Comparison of ENCODE assay signal across 1 cellular context in the genomic region with DNA sequence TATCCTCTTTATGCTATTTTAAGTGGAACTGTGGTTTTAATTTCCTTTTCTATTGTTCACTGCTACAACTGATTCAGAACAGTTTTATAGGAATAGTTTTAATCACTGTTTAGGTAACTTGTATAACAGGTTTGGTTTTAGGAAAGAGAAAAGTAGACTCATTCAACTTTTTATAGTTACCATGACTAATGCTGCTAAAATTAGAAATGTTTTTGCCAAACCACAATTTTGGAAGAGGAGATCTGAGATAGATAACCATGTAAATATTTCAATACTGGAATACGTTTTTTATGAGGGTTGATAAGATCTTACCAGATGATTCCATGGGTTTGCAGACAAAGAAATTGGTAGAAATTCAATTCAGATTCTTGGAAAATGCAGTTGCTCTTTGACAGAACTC.
TF ChIP-seq lines count a peak whose summit lies in the region.

No MANE protein-coding gene starts in this region.

TF ChIP-seq in SK-N-SH, 30 proteins besides CTCF, POLR2A, EP300 and RAD21 (continued from another document):
- TF ChIP-seq, protein P1, sequence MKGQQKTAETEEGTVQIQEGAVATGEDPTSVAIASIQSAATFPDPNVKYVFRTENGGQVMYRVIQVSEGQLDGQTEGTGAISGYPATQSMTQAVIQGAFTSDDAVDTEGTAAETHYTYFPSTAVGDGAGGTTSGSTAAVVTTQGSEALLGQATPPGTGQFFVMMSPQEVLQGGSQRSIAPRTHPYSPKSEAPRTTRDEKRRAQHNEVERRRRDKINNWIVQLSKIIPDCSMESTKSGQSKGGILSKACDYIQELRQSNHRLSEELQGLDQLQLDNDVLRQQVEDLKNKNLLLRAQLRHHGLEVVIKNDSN (IDR thresholded peaks at IDR 0.05; ENCODE audit: borderline replicate concordance, low read depth) = no peak
- TF ChIP-seq RCOR1 (IDR thresholded peaks at IDR 0.05; ENCODE audit: low read length) (no peak), TCF12 (IDR thresholded peaks at IDR 0.05) (peak; percentile 93), CHD2 (IDR thresholded peaks at IDR 0.05; ENCODE audit: low read length, partially characterized antibody) (no peak), MEF2A (IDR thresholded peaks at IDR 0.05; ENCODE audit: borderline replicate concordance, low read depth) (peak; percentile 98), SIN3A (IDR thresholded peaks at IDR 0.05; ENCODE audit: borderline replicate concordance, low read depth, low read length) (no peak), YY1 (IDR thresholded peaks at IDR 0.05; ENCODE audit: low read depth) (no peak), ELF1 (IDR thresholded peaks at IDR 0.05) (no peak), FOSL2 (IDR thresholded peaks at IDR 0.05; ENCODE audit: borderline replicate concordance, low read depth) (peak; percentile 86; the same call in 1 of the 2 replicates), EZH2phosphoT487 (IDR thresholded peaks at IDR 0.05; ENCODE audit: borderline replicate concordance, low read depth) (no peak), GABPA (IDR thresholded peaks at IDR 0.05; ENCODE audit: low read depth) (no peak), NRF1 (IDR thresholded peaks at IDR 0.05; ENCODE audit: low read depth, low read length) (no peak)
- TF ChIP-seq, protein P2, sequence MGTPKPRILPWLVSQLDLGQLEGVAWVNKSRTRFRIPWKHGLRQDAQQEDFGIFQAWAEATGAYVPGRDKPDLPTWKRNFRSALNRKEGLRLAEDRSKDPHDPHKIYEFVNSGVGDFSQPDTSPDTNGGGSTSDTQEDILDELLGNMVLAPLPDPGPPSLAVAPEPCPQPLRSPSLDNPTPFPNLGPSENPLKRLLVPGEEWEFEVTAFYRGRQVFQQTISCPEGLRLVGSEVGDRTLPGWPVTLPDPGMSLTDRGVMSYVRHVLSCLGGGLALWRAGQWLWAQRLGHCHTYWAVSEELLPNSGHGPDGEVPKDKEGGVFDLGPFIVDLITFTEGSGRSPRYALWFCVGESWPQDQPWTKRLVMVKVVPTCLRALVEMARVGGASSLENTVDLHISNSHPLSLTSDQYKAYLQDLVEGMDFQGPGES (IDR thresholded peaks at IDR 0.05; ENCODE audit: low read depth, low read length) = no peak
- TF ChIP-seq, protein P3, sequence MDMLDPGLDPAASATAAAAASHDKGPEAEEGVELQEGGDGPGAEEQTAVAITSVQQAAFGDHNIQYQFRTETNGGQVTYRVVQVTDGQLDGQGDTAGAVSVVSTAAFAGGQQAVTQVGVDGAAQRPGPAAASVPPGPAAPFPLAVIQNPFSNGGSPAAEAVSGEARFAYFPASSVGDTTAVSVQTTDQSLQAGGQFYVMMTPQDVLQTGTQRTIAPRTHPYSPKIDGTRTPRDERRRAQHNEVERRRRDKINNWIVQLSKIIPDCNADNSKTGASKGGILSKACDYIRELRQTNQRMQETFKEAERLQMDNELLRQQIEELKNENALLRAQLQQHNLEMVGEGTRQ (IDR thresholded peaks at IDR 0.05; ENCODE audit: borderline replicate concordance, low read depth, low read length) = no peak
- TF ChIP-seq, protein P4, sequence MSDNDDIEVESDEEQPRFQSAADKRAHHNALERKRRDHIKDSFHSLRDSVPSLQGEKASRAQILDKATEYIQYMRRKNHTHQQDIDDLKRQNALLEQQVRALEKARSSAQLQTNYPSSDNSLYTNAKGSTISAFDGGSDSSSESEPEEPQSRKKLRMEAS (IDR thresholded peaks at IDR 0.05; ENCODE audit: low read depth) = peak; percentile 27; the same call in 1 of the 2 replicates
